Comparison of ENCODE assay signal across 21 cellular contexts in the genomic region with DNA sequence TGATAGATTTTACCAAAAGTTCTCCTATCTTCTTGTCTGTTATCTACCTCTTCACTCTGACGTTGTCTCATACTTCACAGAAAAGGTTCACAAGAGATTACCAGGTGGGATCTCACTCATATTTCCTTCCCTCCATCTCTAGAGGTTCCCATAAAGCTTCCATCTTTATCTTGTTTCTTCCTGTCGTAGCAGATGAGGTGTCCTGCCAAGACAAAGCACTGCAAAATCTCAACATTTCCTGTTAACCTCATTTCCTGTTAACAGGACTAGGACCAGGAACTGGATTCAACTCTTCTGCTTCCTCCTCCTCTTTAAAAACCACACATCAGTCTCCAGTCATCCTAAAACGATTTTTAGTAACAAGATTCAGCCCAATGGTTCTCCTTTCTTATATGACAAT.
DNase-seq lines count a peak whose midpoint lies in the region; ATAC-seq and TF ChIP-seq lines count a peak whose summit lies in the region.
"Had no signal": no experiment of that assay in that cellular context is flagged by ENCODE, and none has a peak within 500 bp of the region (broad histone marks: within the 10 kb centered on the region; RNA-seq: fewer than 3 reads in every experiment).

No MANE protein-coding gene starts in this region.

- H3K9me3 ChIP-seq in Loucy (ENCODE audit: insufficient read depth, low read depth, low read length) (no peaks in the 10 kb centered on the region), Karpas-422 (ENCODE audit: low read length) (no peaks in the 10 kb centered on the region)

- no peaks in the 10 kb centered on the region for H3K27me3 ChIP-seq in Loucy (ENCODE audit: insufficient read depth, low read length, poor library complexity, severe bottlenecking)
- no peaks in the 10 kb centered on the region; the same call in 1 of the 2 replicates for H3K27me3 ChIP-seq in Karpas-422 (ENCODE audit: low read length)

- TF ChIP-seq CTCF in Loucy (conservative IDR thresholded peaks at IDR 0.05; ENCODE audit: low read length) = no peak
- no peak for TF ChIP-seq CTCF in fibroblast of pulmonary artery (IDR thresholded peaks at IDR 0.05; ENCODE audit: low read length, missing control alignments)
- no peak for TF ChIP-seq CTCF in neural crest cell (conservative IDR thresholded peaks at IDR 0.05)

- H3K36me3 ChIP-seq in Loucy (ENCODE audit: insufficient read depth, low read length) (no peaks in the 10 kb centered on the region), Karpas-422 (ENCODE audit: insufficient read depth, low read length) (no peaks in the 10 kb centered on the region)

- H3K27ac ChIP-seq in Karpas-422 (ENCODE audit: low read length) = no peak overlapping the region
- H3K27ac ChIP-seq: HL-60, PC-9, RWPE1, SK-N-MC had no signal

- H3K4me1 ChIP-seq in Loucy (ENCODE audit: insufficient read depth, low read length, poor library complexity, severe bottlenecking) (peaks cover 12% of the 10 kb centered on the region), Karpas-422 (ENCODE audit: low read length) (no peaks in the 10 kb centered on the region)

- H3K79me2 ChIP-seq in Loucy (ENCODE audit: insufficient read depth, low read length) (no peaks in the 10 kb centered on the region), Karpas-422 (ENCODE audit: low read length) (no peaks in the 10 kb centered on the region)

- H3F3A ChIP-seq in Loucy (ENCODE audit: low read depth) = no peaks in the 10 kb centered on the region

- H4K20me1 ChIP-seq in Loucy (ENCODE audit: insufficient read depth, low read length, poor library complexity, severe bottlenecking) = no peaks in the 10 kb centered on the region
- no peaks in the 10 kb centered on the region for H4K20me1 ChIP-seq in Karpas-422 (ENCODE audit: insufficient read depth, low read depth, low read length)

- H3K4me2 ChIP-seq in Loucy (ENCODE audit: low read depth, low read length, poor library complexity, severe bottlenecking) (peak overlapping the region; percentile 32), Karpas-422 (ENCODE audit: low read depth, low read length, poor library complexity, severe bottlenecking) (no peak overlapping the region)
- H3K4me2 ChIP-seq: PC-9 had no signal

- H2AFZ ChIP-seq in Loucy (ENCODE audit: low read length) (no peak overlapping the region), Karpas-422 (ENCODE audit: low read length) (no peak overlapping the region)
- H2AFZ ChIP-seq: PC-9 had no signal

- peak overlapping the region; percentile 14 for H3K27ac Mint-ChIP-seq in activated T-cell treated with anti-CD3 and anti-CD28 coated beads, Interleukin-2, amount 50 U/mL, for 72 hours
- H3K27ac Mint-ChIP-seq in neural crest cell (ENCODE audit: unreplicated experiment) = peak overlapping the region; percentile 28

- H3K9me2 ChIP-seq in Loucy (replicated peaks; ENCODE audit: low read depth, low read length) (no peaks in the 10 kb centered on the region), Karpas-422 (replicated peaks; ENCODE audit: insufficient read depth, low read length) (no peaks in the 10 kb centered on the region)

- H3K4me1 Mint-ChIP-seq in activated T-cell treated with anti-CD3 and anti-CD28 coated beads, Interleukin-2, amount 50 U/mL, for 72 hours (ENCODE audit: low read depth) = peaks cover 7% of the 10 kb centered on the region
- H3K4me1 Mint-ChIP-seq in neural crest cell = peaks cover 23% of the 10 kb centered on the region

- DNase-seq in activated T-cell treated with anti-CD3 and anti-CD28 coated beads, Interleukin-2, amount 50 U/mL, for 72 hours = no peak
- no peak for DNase-seq in activated T-cell treated with anti-CD3 and anti-CD28 coated beads, Interleukin-2, amount 50 U/mL, for 48 hours
- DNase-seq in fibroblast of pulmonary artery (ENCODE audit: low read depth) (peak; percentile 43), neural crest cell (ENCODE audit: low read depth, low spot score) (no peak), NCI-H2171 (lab: John Stamatoyannopoulos, UW) (no peak), Karpas-422 (no peak), NCI-H1930 (lab: John Stamatoyannopoulos, UW) (no peak)
- DNase-seq: DMS79, GOT3, HCEC 1CT, KG1, NCI-H1105, NCI-H146, NCI-H2029 treated with DMSO at 0.1 percent for 48 hours, NCI-H69, PC-9, SHP77 treated with DMSO at 0.1 percent for 48 hours had no signal

- ATAC-seq in activated T-cell treated with anti-CD3 and anti-CD28 coated beads, Interleukin-2, amount 50 U/mL, for 72 hours (replicated peaks in 1 of 2) = no peak

- H3K27me3 Mint-ChIP-seq in activated T-cell treated with anti-CD3 and anti-CD28 coated beads, Interleukin-2, amount 50 U/mL, for 72 hours (ENCODE audit: low read depth) = no peaks in the 10 kb centered on the region
- H3K27me3 Mint-ChIP-seq in neural crest cell (ENCODE audit: low read depth) = no peaks in the 10 kb centered on the region

- H3K36me3 Mint-ChIP-seq in activated T-cell treated with anti-CD3 and anti-CD28 coated beads, Interleukin-2, amount 50 U/mL, for 72 hours (ENCODE audit: insufficient read depth in 2 of 2) = peaks cover 0 to 3% of the 10 kb centered on the region in 2 donors
- H3K36me3 Mint-ChIP-seq in neural crest cell (ENCODE audit: low read depth) = peaks cover 19% of the 10 kb centered on the region

- H3K4me3 ChIP-seq in Loucy (ENCODE audit: low read length, poor library complexity, severe bottlenecking) (no peak overlapping the region), fibroblast of pulmonary artery (replicated peaks; ENCODE audit: low read depth, low read length) (no peak overlapping the region), Karpas-422 (ENCODE audit: low read length) (no peak overlapping the region)
- H3K4me3 ChIP-seq: PC-9, SK-N-MC had no signal

- H3K9ac ChIP-seq in Loucy (ENCODE audit: low read depth, low read length, poor library complexity, severe bottlenecking) = no peak overlapping the region
- H3K9ac ChIP-seq in Karpas-422 (ENCODE audit: low read length) = no peak overlapping the region

- no peak overlapping the region for H3K4me3 Mint-ChIP-seq in activated T-cell treated with anti-CD3 and anti-CD28 coated beads, Interleukin-2, amount 50 U/mL, for 72 hours
- H3K4me3 Mint-ChIP-seq in neural crest cell = no peak overlapping the region

- H3K9me3 Mint-ChIP-seq in activated T-cell treated with anti-CD3 and anti-CD28 coated beads, Interleukin-2, amount 50 U/mL, for 72 hours = peaks cover 2 to 4% of the 10 kb centered on the region in 2 donors
- peaks cover 6% of the 10 kb centered on the region for H3K9me3 Mint-ChIP-seq in neural crest cell
